ENCODE assay signal across 26 cellular contexts in the genomic region with DNA sequence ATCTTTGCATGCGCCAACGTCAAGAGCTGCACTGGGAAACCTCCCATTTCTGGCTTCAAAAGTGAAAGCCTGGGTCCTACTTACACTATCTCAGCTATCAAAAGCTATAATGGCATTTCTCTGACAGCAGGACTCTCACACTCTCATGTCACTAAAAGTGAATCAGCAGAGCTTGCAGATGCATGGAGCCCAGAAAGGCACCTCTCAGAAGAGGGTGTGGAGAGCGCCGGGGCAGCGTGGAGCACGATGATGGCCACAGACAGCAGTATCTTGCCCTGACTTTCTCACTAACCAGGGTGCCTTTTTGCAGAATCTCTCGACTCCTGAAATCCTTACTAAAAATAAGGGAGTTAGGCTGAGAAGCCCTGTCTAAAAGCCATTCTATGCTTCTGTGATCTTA.
"Had no signal": no experiment of that assay in that cellular context is flagged by ENCODE, and none has a peak within 500 bp of the region (broad histone marks: within the 10 kb centered on the region; RNA-seq: fewer than 3 reads in every experiment).

No MANE protein-coding gene starts in this region.

- H3K36me3 Mint-ChIP-seq: activated CD4-positive, alpha-beta memory T cell treated with anti-CD3 and anti-CD28 coated beads for 36 hours had no signal

- H3K9me3 ChIP-seq: ascending aorta, body of pancreas had no signal

- ATAC-seq: activated naive CD4-positive, alpha-beta T cell treated with anti-CD3 and anti-CD28 coated beads, Interleukin-2, amount 50 U/mL, for 72 hours; activated naive CD8-positive, alpha-beta T cell treated with anti-CD3 and anti-CD28 coated beads, Interleukin-2, amount 50 U/mL, for 24 hours; activated T-cell treated with anti-CD3 and anti-CD28 coated beads, Interleukin-2, amount 50 U/mL, for 4 hours; body of pancreas; K562; Panc1; T-helper 17 cell had no signal

- H3K27ac Mint-ChIP-seq: activated CD4-positive, alpha-beta memory T cell treated with anti-CD3 and anti-CD28 coated beads for 36 hours; activated CD4-positive, alpha-beta T cell treated with anti-CD3 and anti-CD28 coated beads, Interleukin-2, amount 10 ng/mL, durations not matched to agents 7 days and 5 days; activated naive CD4-positive, alpha-beta T cell treated with anti-CD3 and anti-CD28 coated beads, Interleukin-2, amount 50 U/mL, for 72 hours; activated naive CD8-positive, alpha-beta T cell treated with anti-CD3 and anti-CD28 coated beads, Interleukin-2, amount 50 U/mL, for 24 hours; T-helper 17 cell had no signal

- H3K4me3 ChIP-seq: ascending aorta, body of pancreas, K562 had no signal

- H3K36me3 ChIP-seq: ascending aorta had no signal

- H3K4me1 Mint-ChIP-seq: activated CD4-positive, alpha-beta T cell treated with anti-CD3 and anti-CD28 coated beads, Interleukin-2, amount 10 ng/mL, durations not matched to agents 7 days and 5 days; activated naive CD8-positive, alpha-beta T cell treated with anti-CD3 and anti-CD28 coated beads, Interleukin-2, amount 50 U/mL, for 24 hours; T-helper 17 cell had no signal

- H3K4me3 Mint-ChIP-seq: activated CD4-positive, alpha-beta memory T cell treated with anti-CD3 and anti-CD28 coated beads for 36 hours; activated CD4-positive, alpha-beta T cell treated with anti-CD3 and anti-CD28 coated beads, Interleukin-2, amount 10 ng/mL, durations not matched to agents 7 days and 5 days; activated naive CD8-positive, alpha-beta T cell treated with anti-CD3 and anti-CD28 coated beads, Interleukin-2, amount 50 U/mL, for 24 hours; activated T-cell treated with anti-CD3 and anti-CD28 coated beads, Interleukin-2, amount 50 U/mL, for 4 hours; T-helper 17 cell had no signal

- H3K4me1 ChIP-seq: ascending aorta, body of pancreas had no signal

- H3K27me3 Mint-ChIP-seq: activated CD4-positive, alpha-beta memory T cell treated with anti-CD3 and anti-CD28 coated beads for 36 hours; activated CD4-positive, alpha-beta T cell treated with anti-CD3 and anti-CD28 coated beads, Interleukin-2, amount 10 ng/mL, durations not matched to agents 7 days and 5 days; activated naive CD8-positive, alpha-beta T cell treated with anti-CD3 and anti-CD28 coated beads, Interleukin-2, amount 50 U/mL, for 24 hours; T-helper 17 cell had no signal

- DNase-seq: activated CD4-positive, alpha-beta memory T cell treated with anti-CD3 and anti-CD28 coated beads for 36 hours; activated CD4-positive, alpha-beta T cell treated with anti-CD3 and anti-CD28 coated beads, Interleukin-2, amount 10 ng/mL, durations not matched to agents 7 days and 5 days; activated CD4-positive, CD25-positive, alpha-beta regulatory T cell; activated CD8-positive, alpha-beta memory T cell treated with anti-CD3 and anti-CD28 coated beads for 24 hours; activated effector memory CD4-positive, alpha-beta T cell treated with anti-CD3 and anti-CD28 coated beads, Interleukin-2, amount 50 U/mL, for 16 hours; activated naive CD4-positive, alpha-beta T cell treated with Interleukin-2 at 50 U/mL for 16 hours; activated naive CD8-positive, alpha-beta T cell treated with anti-CD3 and anti-CD28 coated beads, Interleukin-2, amount 50 U/mL, for 24 hours; activated T-cell treated with anti-CD3 and anti-CD28 coated beads, Interleukin-2, amount 50 U/mL, for 4 hours; amniotic stem cell; body of pancreas; Kasumi-1; NCI-H1048; NCI-H146; NCI-H187 treated with DMSO at 0.1 percent for 48 hours; NCI-H2081 treated with DMSO at 0.1 percent for 48 hours; NCI-H446; NCI-H524 treated with DMSO at 0.1 percent for 48 hours; NCI-H748 treated with DMSO at 0.1 percent for 48 hours; SHP77 treated with DMSO at 0.1 percent for 48 hours; T-helper 17 cell; T-helper 9 cell had no signal

- H3K27ac ChIP-seq: ascending aorta, body of pancreas, RWPE1 had no signal

- H3K27me3 ChIP-seq: ascending aorta, body of pancreas had no signal
